23 cellular contexts compared by ENCODE assay signal in the genomic region with DNA sequence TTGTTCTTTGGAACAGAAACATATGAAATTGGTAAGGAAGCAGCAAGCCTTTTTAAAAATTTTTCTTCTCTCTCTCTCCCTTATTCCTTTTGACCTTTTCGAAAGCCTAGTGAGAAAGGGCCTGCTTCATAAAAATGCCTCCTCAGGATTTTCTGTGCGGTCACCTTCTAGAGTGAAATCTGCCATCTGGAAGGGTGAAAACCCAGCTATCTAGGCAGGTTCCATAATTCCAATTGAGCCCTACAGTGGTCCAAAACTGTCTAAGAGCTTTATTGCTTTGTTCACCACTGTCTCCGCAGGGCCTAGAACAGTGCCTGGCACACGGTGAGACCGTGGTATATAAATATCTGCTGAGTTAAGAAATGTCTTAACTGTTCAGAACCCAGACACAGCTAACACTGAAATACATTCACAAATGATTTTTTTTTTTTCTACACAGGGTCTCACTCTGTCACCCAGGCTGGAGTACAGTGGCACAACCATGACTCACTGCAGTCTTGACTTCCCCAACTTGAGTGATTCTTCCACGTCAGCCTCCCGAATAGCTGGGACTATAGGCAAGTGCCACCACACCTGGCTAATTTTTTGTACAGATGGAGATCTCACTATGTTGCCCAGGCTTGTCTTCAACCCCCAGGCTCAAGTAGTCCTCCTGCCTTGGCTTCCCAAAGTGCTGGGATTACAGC.
DNase-seq lines count a peak whose midpoint lies in the region; ATAC-seq, FAIRE-seq and TF ChIP-seq lines count a peak whose summit lies in the region.
"Had no signal": no experiment of that assay in that cellular context is flagged by ENCODE, and none has a peak within 500 bp of the region (broad histone marks: within the 10 kb centered on the region; RNA-seq: fewer than 3 reads in every experiment).

No MANE protein-coding gene starts in this region.

- WGBS in right lobe of liver (ENCODE audit: insufficient coverage, low coverage, low lambda C conversion rate, missing lambda C conversion rate), result 56% methylated on average over 6 of the region's 7 CpGs
- WGBS in stomach, 5 donors, result 85 to 92% (median 88%) methylated on average over 7 of the region's 7 CpGs

- no peaks in the 10 kb centered on the region for H3K9me3 Mint-ChIP-seq in dendritic cell treated with granulocyte-macrophage colony-stimulating factor and Interleukin-4, amounts not matched to agents 40 ng/mL and 50 ng/mL, for 4 days
- H3K9me3 Mint-ChIP-seq: activated B cell treated with CpG ODN at 0.5 μM for 24 hours; brain; CD8-positive, alpha-beta memory T cell; T-helper 1 cell treated with Interleukin-12 subunit alpha and Interleukin-12 subunit beta and Interleukin-4 antibody, amounts not matched to agents 30 μg/mL and 1 μg/mL, for 36 hours; type B pancreatic cell had no signal

- H3K27ac ChIP-seq in DND-41 (ENCODE audit: low read length) (0 out of 2 replicates have a peak overlapping the region, but pooled peaks have one; percentile 13), right lobe of liver (no peak overlapping the region), stomach (peak overlapping the region in 3 of 5 donors; percentile 27 to 45 (median 43))
- H3K27ac ChIP-seq: epithelial cell of prostate, gastrocnemius medialis had no signal

- DNase-seq in DND-41 (no peak), right lobe of liver (no peak), stomach (no peak), GM13976 (ENCODE audit: low spot score) (no peak), urothelium cell line (ENCODE audit: low spot score) (no peak)
- DNase-seq in effector CD8-positive, alpha-beta T cell (lab: John Stamatoyannopoulos, UW), result no peak
- DNase-seq: activated B cell treated with CpG ODN at 0.5 μM for 24 hours; activated CD8-positive, alpha-beta T cell treated with anti-CD3 and anti-CD28 coated beads, Interleukin-2, amount 10 ng/mL, durations not matched to agents 7 days and 5 days; CD8-positive, alpha-beta memory T cell; gastrocnemius medialis; NCI-H2081 treated with DMSO at 0.1 percent for 48 hours; NCI-H510A; SHP77 treated with DMSO at 0.1 percent for 48 hours; stimulated activated CD4-positive, alpha-beta T cell treated with anti-CD3 and anti-CD28 coated beads, Interleukin-12 subunit alpha, Interleukin-12 subunit beta, amount 100 ng/mL, for 4 hours had no signal

- intact Hi-C loops in dendritic cell treated with granulocyte-macrophage colony-stimulating factor and Interleukin-4, amounts not matched to agents 40 ng/mL and 50 ng/mL, for 4 days (cut with micrococcal nuclease), result loop anchor here (1.0 to 10.0 kb wide), 4 partner anchors 9 to 237 kb away; partner anchors contain the start of genes ARL6IP5, FRMD4B and UBA3
- intact Hi-C loops in right lobe of liver (cut with DNase I) (no loop called here), stomach (cut with DNase I; ENCODE audit: low total_unique reads) (no loop called here)

- no peak for TF ChIP-seq EP300 in stomach (IDR thresholded peaks at IDR 0.05)

- TF ChIP-seq POLR2A in right lobe of liver (IDR thresholded peaks at IDR 0.05) (no peak), stomach (IDR thresholded peaks at IDR 0.05) (no peak)

- peak overlapping the region; percentile 98 for H3K27ac Mint-ChIP-seq in dendritic cell treated with granulocyte-macrophage colony-stimulating factor and Interleukin-4, amounts not matched to agents 40 ng/mL and 50 ng/mL, for 4 days
- H3K27ac Mint-ChIP-seq: activated B cell treated with CpG ODN at 0.5 μM for 24 hours; activated CD8-positive, alpha-beta T cell treated with anti-CD3 and anti-CD28 coated beads, Interleukin-2, amount 10 ng/mL, durations not matched to agents 7 days and 5 days; brain; T-helper 1 cell treated with Interleukin-12 subunit alpha and Interleukin-12 subunit beta and Interleukin-4 antibody, amounts not matched to agents 30 μg/mL and 1 μg/mL, for 36 hours; type B pancreatic cell had no signal

- no peak for TF ChIP-seq CTCF in DND-41 (IDR thresholded peaks at IDR 0.05; ENCODE audit: borderline replicate concordance, extremely low read depth, low read length, poor library complexity, severe bottlenecking)
- no peak for TF ChIP-seq CTCF in right lobe of liver (IDR thresholded peaks at IDR 0.05)
- TF ChIP-seq CTCF in stomach (IDR thresholded peaks at IDR 0.05), result no peak
- TF ChIP-seq CTCF in GM13976 (IDR thresholded peaks at IDR 0.05; ENCODE audit: borderline replicate concordance, control extremely low read depth, extremely low read depth, insufficient read depth, missing control alignments), result no peak

- 0 out of 2 replicates have a peak, but pooled peaks cover 5% of the 10 kb centered on the region for H3K36me3 ChIP-seq in DND-41 (ENCODE audit: insufficient read depth, low read length)
- H3K36me3 ChIP-seq in right lobe of liver, result no peaks in the 10 kb centered on the region
- no peaks in the 10 kb centered on the region for H3K36me3 ChIP-seq in stomach
- H3K36me3 ChIP-seq: gastrocnemius medialis, HAP-1 had no signal

- no peak overlapping the region for H3K4me3 Mint-ChIP-seq in dendritic cell treated with granulocyte-macrophage colony-stimulating factor and Interleukin-4, amounts not matched to agents 40 ng/mL and 50 ng/mL, for 4 days
- H3K4me3 Mint-ChIP-seq: activated B cell treated with CpG ODN at 0.5 μM for 24 hours; activated CD8-positive, alpha-beta T cell treated with anti-CD3 and anti-CD28 coated beads, Interleukin-2, amount 10 ng/mL, durations not matched to agents 7 days and 5 days; activated naive CD8-positive, alpha-beta T cell; brain; CD8-positive, alpha-beta memory T cell; T-helper 1 cell treated with Interleukin-12 subunit alpha and Interleukin-12 subunit beta and Interleukin-4 antibody, amounts not matched to agents 30 μg/mL and 1 μg/mL, for 36 hours; type B pancreatic cell had no signal

- no peak overlapping the region for H3K9ac ChIP-seq in DND-41 (ENCODE audit: low read depth, low read length)

- in situ Hi-C loops in GM13976 (cut with MboI; ENCODE audit: low sequenced_read_pairs, unreplicated experiment), result loop anchor here (10.0 to 25.0 kb wide), 2 partner anchors 103 to 341 kb away; no protein-coding TSS in a partner anchor

- no peaks in the 10 kb centered on the region for H3K9me3 ChIP-seq in DND-41 (ENCODE audit: insufficient read depth, low read length, severe bottlenecking)
- no peaks in the 10 kb centered on the region for H3K9me3 ChIP-seq in right lobe of liver
- no peaks in the 10 kb centered on the region for H3K9me3 ChIP-seq in stomach
- H3K9me3 ChIP-seq: gastrocnemius medialis, HAP-1 had no signal

- H3K27me3 ChIP-seq in DND-41 (ENCODE audit: insufficient read depth, low read length, poor library complexity) (no peaks in the 10 kb centered on the region), right lobe of liver (no peaks in the 10 kb centered on the region), stomach (no peaks in the 10 kb centered on the region)
- H3K27me3 ChIP-seq: gastrocnemius medialis had no signal

- peaks cover 87% of the 10 kb centered on the region for H3K79me2 ChIP-seq in DND-41 (ENCODE audit: insufficient read depth, low read length)

- ATAC-seq in DND-41 (ENCODE audit: insufficient read depth, low read depth) (no peak), right lobe of liver (peak in 3 of 4 donors; percentile 13 to 30 (median 15)), HG03280 (IDR thresholded peaks at IDR 0.05; ENCODE audit: unreplicated experiment) (no peak)
- ATAC-seq: activated CD8-positive, alpha-beta T cell treated with anti-CD3 and anti-CD28 coated beads, Interleukin-2, amount 10 ng/mL, durations not matched to agents 7 days and 5 days; gastrocnemius medialis; K562 had no signal

- no peaks in the 10 kb centered on the region for H4K20me1 ChIP-seq in DND-41 (ENCODE audit: insufficient read depth, low read length)

- no peak overlapping the region for H2AFZ ChIP-seq in DND-41 (ENCODE audit: low read depth, low read length)

- no peak overlapping the region for H3K4me2 ChIP-seq in DND-41 (ENCODE audit: insufficient read depth, low read length)

- H3K4me3 ChIP-seq in DND-41 (ENCODE audit: low read depth in 1 of 2, low read length in 2 of 2) (no peak overlapping the region), right lobe of liver (no peak overlapping the region), stomach (no peak overlapping the region)
- H3K4me3 ChIP-seq: gastrocnemius medialis, HAP-1, K562 had no signal

- no peak for FAIRE-seq in urothelium cell line (lab: Jason Lieb, UNC)
- FAIRE-seq: K562 had no signal

- peaks cover 41% of the 10 kb centered on the region for H3K36me3 Mint-ChIP-seq in dendritic cell treated with granulocyte-macrophage colony-stimulating factor and Interleukin-4, amounts not matched to agents 40 ng/mL and 50 ng/mL, for 4 days (ENCODE audit: low read depth)
- H3K36me3 Mint-ChIP-seq: activated naive CD8-positive, alpha-beta T cell; brain; CD8-positive, alpha-beta memory T cell; type B pancreatic cell had no signal

- peaks cover 68% of the 10 kb centered on the region for H3K4me1 Mint-ChIP-seq in dendritic cell treated with granulocyte-macrophage colony-stimulating factor and Interleukin-4, amounts not matched to agents 40 ng/mL and 50 ng/mL, for 4 days (ENCODE audit: low read depth)
- H3K4me1 Mint-ChIP-seq: brain had no signal

- H3K4me1 ChIP-seq in DND-41 (ENCODE audit: insufficient read depth, low read length), result peaks cover 24% of the 10 kb centered on the region
- no peaks in the 10 kb centered on the region for H3K4me1 ChIP-seq in right lobe of liver
- peaks cover 0 to 13% (median under 1%) of the 10 kb centered on the region in 4 donors for H3K4me1 ChIP-seq in stomach
- H3K4me1 ChIP-seq: gastrocnemius medialis had no signal

- no peaks in the 10 kb centered on the region for H3K27me3 Mint-ChIP-seq in dendritic cell treated with granulocyte-macrophage colony-stimulating factor and Interleukin-4, amounts not matched to agents 40 ng/mL and 50 ng/mL, for 4 days
- H3K27me3 Mint-ChIP-seq: activated B cell treated with CpG ODN at 0.5 μM for 24 hours; activated naive CD8-positive, alpha-beta T cell; brain; CD8-positive, alpha-beta memory T cell; type B pancreatic cell had no signal

Comparison
In these comparisons a context has a peak if more than half of its experiments do, and no peak if none do; other contexts are left out.
1. ATAC-seq: peak in right lobe of liver (3 of 4); none in DND-41 (single experiment) and HG03280 (single experiment).
2. H3K27ac ChIP-seq: peak in DND-41 (single experiment) and stomach (3 of 5); none in right lobe of liver (0 of 3).